ENCODE assay signal across 10 cellular contexts in genomic region chr12:81668475-81668874, GRCh38.
A peak's percentile ranks its signal among the peaks of the same experiment; 100 is the strongest.
DNase-seq lines count a peak whose midpoint lies in the region; ATAC-seq and TF ChIP-seq lines count a peak whose summit lies in the region.
"Had no signal": no experiment of that assay in that cellular context is flagged by ENCODE, and none has a peak within 500 bp of the region (broad histone marks: within the 10 kb centered on the region; RNA-seq: fewer than 3 reads in every experiment).

No MANE protein-coding gene starts in this region.

- H2BK15ac ChIP-seq in H9 (ENCODE audit: low read depth, low read length) = no peak overlapping the region

- WGBS in H9 (ENCODE audit: extremely low coverage, insufficient read length, low lambda C conversion rate) = no CpG with 5 or more reads among the region's 1 CpG

- no peaks in the 10 kb centered on the region for H3K23me2 ChIP-seq in H9 (ENCODE audit: insufficient read length, low read depth, low read length, poor library complexity, severe bottlenecking)

- DNase-seq in activated T-cell treated with anti-CD3 and anti-CD28 coated beads, Interleukin-2, amount 50 U/mL, for 4 hours = no peak
- no peak for DNase-seq in activated T-cell treated with anti-CD3 and anti-CD28 coated beads, Interleukin-2, amount 50 U/mL, for 24 hours
- DNase-seq in SIG-M5 (lab: John Stamatoyannopoulos, UW) (peak; percentile 17), medulla oblongata (ENCODE audit: extremely low spot score) (peak; percentile 33), CD14-positive monocyte (ENCODE audit: low spot score) (no peak), H9 (no peak)
- DNase-seq: T-cell had no signal

- H4K91ac ChIP-seq in H9 (ENCODE audit: insufficient read length, low read depth, low read length) = no peak overlapping the region

- H2AK5ac ChIP-seq in H9 (ENCODE audit: insufficient read length, low read length) = no peak overlapping the region

- no peak overlapping the region for H3K4me3 Mint-ChIP-seq in activated T-cell treated with anti-CD3 and anti-CD28 coated beads, Interleukin-2, amount 50 U/mL, for 4 hours
- H3K4me3 Mint-ChIP-seq in activated T-cell treated with anti-CD3 and anti-CD28 coated beads, Interleukin-2, amount 50 U/mL, for 24 hours = no peak overlapping the region
- H3K4me3 Mint-ChIP-seq in CD14-positive monocyte (no peak overlapping the region), H9 (no peak overlapping the region)
- H3K4me3 Mint-ChIP-seq: T-cell had no signal

- H3K23ac ChIP-seq in H9 (ENCODE audit: insufficient read length, low read depth, low read length) = no peak overlapping the region

- no peak overlapping the region for H2BK20ac ChIP-seq in H9 (ENCODE audit: low read depth, low read length, poor library complexity, severe bottlenecking)

- intact Hi-C loops in CD14-positive monocyte (cut with micrococcal nuclease) = no loop called here

- H3K4ac ChIP-seq in H9 (ENCODE audit: low read depth, low read length) = no peak overlapping the region

- H3K9me3 Mint-ChIP-seq in activated T-cell treated with anti-CD3 and anti-CD28 coated beads, Interleukin-2, amount 50 U/mL, for 4 hours = no peaks in the 10 kb centered on the region
- no peaks in the 10 kb centered on the region for H3K9me3 Mint-ChIP-seq in activated T-cell treated with anti-CD3 and anti-CD28 coated beads, Interleukin-2, amount 50 U/mL, for 24 hours
- H3K9me3 Mint-ChIP-seq in CD14-positive monocyte = peaks cover 0 to 3% (median 0%) of the 10 kb centered on the region in 7 donors
- no peaks in the 10 kb centered on the region for H3K9me3 Mint-ChIP-seq in H9

- peaks cover 5% of the 10 kb centered on the region for H3K4me1 Mint-ChIP-seq in activated T-cell treated with anti-CD3 and anti-CD28 coated beads, Interleukin-2, amount 50 U/mL, for 4 hours (ENCODE audit: low read depth)
- peaks cover 7% of the 10 kb centered on the region for H3K4me1 Mint-ChIP-seq in activated T-cell treated with anti-CD3 and anti-CD28 coated beads, Interleukin-2, amount 50 U/mL, for 24 hours (ENCODE audit: low read depth)
- H3K4me1 Mint-ChIP-seq in CD14-positive monocyte = no peaks in the 10 kb centered on the region
- H3K4me1 Mint-ChIP-seq in H9 = no peaks in the 10 kb centered on the region
- H3K4me1 Mint-ChIP-seq: T-cell had no signal

- H3K4me1 ChIP-seq in H9 (ENCODE audit: insufficient read depth, low read length) = no peaks in the 10 kb centered on the region

- H2AFZ ChIP-seq in H9 (ENCODE audit: low read length) = no peak overlapping the region

- no peak overlapping the region for H4K5ac ChIP-seq in H9 (ENCODE audit: insufficient read length, low read depth, low read length)

- no peaks in the 10 kb centered on the region for H3K27me3 Mint-ChIP-seq in activated T-cell treated with anti-CD3 and anti-CD28 coated beads, Interleukin-2, amount 50 U/mL, for 4 hours (ENCODE audit: low read depth)
- H3K27me3 Mint-ChIP-seq in activated T-cell treated with anti-CD3 and anti-CD28 coated beads, Interleukin-2, amount 50 U/mL, for 24 hours = no peaks in the 10 kb centered on the region
- H3K27me3 Mint-ChIP-seq in CD14-positive monocyte (ENCODE audit: low read depth in 3 of 3) (no peaks in the 10 kb centered on the region), H9 (ENCODE audit: low read depth) (no peaks in the 10 kb centered on the region)
- H3K27me3 Mint-ChIP-seq: T-cell had no signal

- H2BK120ac ChIP-seq in H9 (ENCODE audit: low read depth, low read length, poor library complexity, severe bottlenecking) = no peak overlapping the region

- no peaks in the 10 kb centered on the region for H3K9me3 ChIP-seq in H9 (ENCODE audit: control insufficient read depth, low read depth, low read length)

- H2BK12ac ChIP-seq in H9 (ENCODE audit: insufficient read length, low read depth, low read length) = no peak overlapping the region

- H3K14ac ChIP-seq in H9 (ENCODE audit: insufficient read depth, low read length) = no peak overlapping the region

- H3K27me3 ChIP-seq in H9 (ENCODE audit: insufficient read depth, low read length) = no peaks in the 10 kb centered on the region

- H3T11ph ChIP-seq in H9 (ENCODE audit: low read length) = no peak overlapping the region

- H3K18ac ChIP-seq in H9 (ENCODE audit: insufficient read length, low read depth, low read length) = no peak overlapping the region

- H2BK5ac ChIP-seq in H9 (ENCODE audit: insufficient read length, low read length) = no peak overlapping the region

- no peak for TF ChIP-seq CTCF in CD14-positive monocyte (IDR thresholded peaks at IDR 0.05)
- TF ChIP-seq CTCF in H9 (conservative IDR thresholded peaks at IDR 0.05) = no peak

- H4K8ac ChIP-seq in H9 (replicated peaks; ENCODE audit: insufficient read length, low read depth, low read length) = no peak overlapping the region

- H3K27ac Mint-ChIP-seq in activated T-cell treated with anti-CD3 and anti-CD28 coated beads, Interleukin-2, amount 50 U/mL, for 24 hours = no peak overlapping the region
- no peak overlapping the region for H3K27ac Mint-ChIP-seq in CD14-positive monocyte
- H3K27ac Mint-ChIP-seq in H9 = no peak overlapping the region
- H3K27ac Mint-ChIP-seq: T-cell had no signal

- no peak overlapping the region for H3K27ac ChIP-seq in H9 (ENCODE audit: insufficient read length, low read depth, low read length)
- H3K27ac ChIP-seq: C4-2B had no signal

- H3K79me2 ChIP-seq in H9 (ENCODE audit: insufficient read depth, low read length) = no peaks in the 10 kb centered on the region

- no peak overlapping the region for H3K56ac ChIP-seq in H9 (ENCODE audit: insufficient read length, low read depth, low read length)

- no peaks in the 10 kb centered on the region for H3K36me3 Mint-ChIP-seq in activated T-cell treated with anti-CD3 and anti-CD28 coated beads, Interleukin-2, amount 50 U/mL, for 4 hours (ENCODE audit: insufficient read depth)
- no peaks in the 10 kb centered on the region for H3K36me3 Mint-ChIP-seq in activated T-cell treated with anti-CD3 and anti-CD28 coated beads, Interleukin-2, amount 50 U/mL, for 24 hours (ENCODE audit: low read depth)
- no peaks in the 10 kb centered on the region for H3K36me3 Mint-ChIP-seq in CD14-positive monocyte
- no peaks in the 10 kb centered on the region for H3K36me3 Mint-ChIP-seq in H9 (ENCODE audit: insufficient read depth in 1 of 3, low read depth in 3 of 3)
- H3K36me3 Mint-ChIP-seq: T-cell had no signal

- H4K20me1 ChIP-seq in H9 (ENCODE audit: control insufficient read depth, insufficient read depth, insufficient read length) = no peaks in the 10 kb centered on the region

- H3K9ac ChIP-seq in H9 (ENCODE audit: extremely low read depth, insufficient read length, low read length) = no peak overlapping the region

- ATAC-seq in activated T-cell treated with anti-CD3 and anti-CD28 coated beads, Interleukin-2, amount 50 U/mL, for 4 hours = peak; percentile 99
- ATAC-seq in HG03060 (IDR thresholded peaks at IDR 0.05; ENCODE audit: low read depth, unreplicated experiment) (peak; percentile 95), GM19324 (IDR thresholded peaks at IDR 0.05; ENCODE audit: low FRiP score, unreplicated experiment) (no peak)

- H3K4me2 ChIP-seq in H9 (ENCODE audit: insufficient read depth, insufficient read length, low read length) = no peak overlapping the region

- H3K79me1 ChIP-seq in H9 (ENCODE audit: insufficient read depth, low read depth, low read length, poor library complexity, severe bottlenecking) = no peaks in the 10 kb centered on the region

Comparison
In these comparisons a context has a peak if more than half of its experiments do, and no peak if none do; other contexts are left out.
1. DNase-seq: peak in SIG-M5 (single experiment) and medulla oblongata (single experiment); none in activated T-cell treated with anti-CD3 and anti-CD28 coated beads, Interleukin-2, amount 50 U/mL, for 4 hours (single experiment), activated T-cell treated with anti-CD3 and anti-CD28 coated beads, Interleukin-2, amount 50 U/mL, for 24 hours (single experiment), CD14-positive monocyte (single experiment) and H9 (single experiment).